In genomic region chr1:198156745-198157240, GRCh38 we compare ENCODE assay signal across 8 cellular contexts. TPM values are rescaled to one million over a fixed set of nuclear protein-coding genes. Genes with fewer than 3 reads are reported as not detected.
DNase-seq lines count a peak whose midpoint lies in the region; ATAC-seq, FAIRE-seq and TF ChIP-seq lines count a peak whose summit lies in the region.

Gene NEK7, plus strand, starts transcription at chr1:198156998. Its CDS starts 75,583 bp downstream, at chr1:198232581.

- ATAC-seq in HG03159 (IDR thresholded peaks at IDR 0.05; ENCODE audit: unreplicated experiment) (peak; percentile 34), activated B cell treated with CpG ODN at 0.5 μM for 24 hours (ENCODE audit: low read depth) (peak; percentile 33)

- POLR2A ChIA-PET in activated B cell treated with CpG ODN at 0.5 μM for 24 hours (lab: Charles Lee), result interaction anchor here (4.6 kb wide), 1 partner anchor 16 kb away, joined by 46 read pairs; no protein-coding TSS in a partner anchor

- H3K9ac ChIP-seq in keratinocyte (ENCODE audit: control insufficient read depth, extremely low read depth, insufficient read depth, low read length), result peak within 1 kb of the TSS; percentile 84

- peak within 1 kb of the TSS; percentile 97 for H3K4me3 ChIP-seq in AG10803 (ENCODE audit: low read length)
- H3K4me3 ChIP-seq in keratinocyte (ENCODE audit: control insufficient read depth in 2 of 3, extremely low read depth in 1 of 3, insufficient read depth in 2 of 3, low read depth in 1 of 3, low read length in 3 of 3), result peak within 1 kb of the TSS; percentile 87 to 90 (median 88)

- peaks cover 42% of the 10 kb centered on the region for H3K79me2 ChIP-seq in keratinocyte (ENCODE audit: control insufficient read depth, insufficient read depth, low read length)

- peaks cover 10% of the 10 kb centered on the region for H3K36me3 Mint-ChIP-seq in activated B cell treated with CpG ODN at 0.5 μM for 24 hours (ENCODE audit: low read depth)
- H3K36me3 Mint-ChIP-seq in chondrocyte (ENCODE audit: low read depth), result no peaks in the 10 kb centered on the region

- peak within 1 kb of the TSS; percentile 90 for H3K4me2 ChIP-seq in keratinocyte (ENCODE audit: control insufficient read depth, extremely low read depth, insufficient read depth, low read depth, low read length)

- FAIRE-seq in keratinocyte (lab: Jason Lieb, UNC), result no peak

- in situ Hi-C loops in GM18951 (cut with MboI; ENCODE audit: low sequenced_read_pairs, unreplicated experiment), result loop anchor here (25.0 kb wide), 1 partner anchor 531 kb away; no protein-coding TSS in a partner anchor

- H3K27ac ChIP-seq in keratinocyte (ENCODE audit: control insufficient read depth, insufficient read depth, low read length), result peak within 1 kb of the TSS; percentile 91

- peaks cover 10% of the 10 kb centered on the region for H3K4me1 ChIP-seq in keratinocyte (ENCODE audit: control insufficient read depth, extremely low read depth, insufficient read depth, low read length)

- H3K9me3 Mint-ChIP-seq in activated B cell treated with CpG ODN at 0.5 μM for 24 hours (no peaks in the 10 kb centered on the region), chondrocyte (ENCODE audit: low read depth) (no peaks in the 10 kb centered on the region)

- no peaks in the 10 kb centered on the region for H3K9me3 ChIP-seq in keratinocyte (ENCODE audit: control insufficient read depth, low read depth, low read length)

- dilution Hi-C loops in keratinocyte (cut with MboI; ENCODE audit: extremely low pct_ligation_motif_present, low sequenced_read_pairs), result no loop called here

- H3K27me3 Mint-ChIP-seq in activated B cell treated with CpG ODN at 0.5 μM for 24 hours (no peaks in the 10 kb centered on the region), chondrocyte (ENCODE audit: low read depth) (no peaks in the 10 kb centered on the region)

- H4K20me1 ChIP-seq in keratinocyte (ENCODE audit: control insufficient read depth, extremely low read depth, insufficient read depth, low read length), result no peaks in the 10 kb centered on the region

- intact Hi-C loops in activated B cell treated with CpG ODN at 0.5 μM for 24 hours (cut with micrococcal nuclease), result loop anchor here (1.0 to 10.0 kb wide), 13 partner anchors 18 to 1338 kb away; partner anchors contain the start of genes C1orf53 and DENND1B

- CTCF ChIA-PET in activated B cell treated with CpG ODN at 0.5 μM for 24 hours (lab: Charles Lee), result interaction anchor here (1.0 to 1.3 kb wide), 2 partner anchors 108 to 529 kb away, joined by 3 to 6 read pairs; no protein-coding TSS in a partner anchor

- peak within 1 kb of the TSS; percentile 98 for H3K27ac Mint-ChIP-seq in activated B cell treated with CpG ODN at 0.5 μM for 24 hours
- peak within 1 kb of the TSS; percentile 99 for H3K27ac Mint-ChIP-seq in chondrocyte (ENCODE audit: unreplicated experiment)

- H3K36me3 ChIP-seq in keratinocyte (ENCODE audit: control insufficient read depth in 2 of 2, extremely low read depth in 1 of 2, insufficient read depth in 2 of 2, low read length in 2 of 2), result no peaks in the 10 kb centered on the region

- H3K9me1 ChIP-seq in keratinocyte (ENCODE audit: control insufficient read depth, extremely low read depth, insufficient read depth, low read length), result no peaks in the 10 kb centered on the region

- H2AFZ ChIP-seq in keratinocyte (ENCODE audit: control insufficient read depth, low read length), result peak within 1 kb of the TSS; percentile 85

- H3K4me3 Mint-ChIP-seq in activated B cell treated with CpG ODN at 0.5 μM for 24 hours (peak within 1 kb of the TSS; percentile 98), chondrocyte (ENCODE audit: unreplicated experiment) (peak within 1 kb of the TSS; percentile 99)

- peak; percentile 86 for DNase-seq in AG10803 (ENCODE audit: low read depth)
- peak; percentile 91 for DNase-seq in NCI-H226
- DNase-seq in activated B cell treated with CpG ODN at 0.5 μM for 24 hours, result peak; percentile 77
- peak; percentile 93 for DNase-seq in chondrocyte (ENCODE audit: low spot score)
- DNase-seq in keratinocyte (ENCODE audit: low read depth, low spot score), result no peak
- peak; percentile 43 to 58 for DNase-seq in stimulated activated CD4-positive, alpha-beta T cell treated with anti-CD3 and anti-CD28 coated beads, Interleukin-12 subunit alpha, Interleukin-12 subunit beta, amount 100 ng/mL, for 24 hours (ENCODE audit: low read depth in 2 of 2)

- H3K27me3 ChIP-seq in keratinocyte (ENCODE audit: control insufficient read depth, extremely low read depth, insufficient read depth, low read length), result no peaks in the 10 kb centered on the region

- TF ChIP-seq POLR2A in GM18951 (IDR thresholded peaks at IDR 0.05; ENCODE audit: extremely low read depth, insufficient read depth, insufficient read length), result peak; percentile 74

- H3K4me1 Mint-ChIP-seq in activated B cell treated with CpG ODN at 0.5 μM for 24 hours, result peaks cover 44% of the 10 kb centered on the region
- peaks cover 76% of the 10 kb centered on the region for H3K4me1 Mint-ChIP-seq in chondrocyte (ENCODE audit: low read depth)

- TF ChIP-seq CTCF in AG10803 (conservative IDR thresholded peaks at IDR 0.05; ENCODE audit: low read length), result no peak; the same call in 1 of the 2 replicates
- TF ChIP-seq CTCF in activated B cell treated with CpG ODN at 0.5 μM for 24 hours (IDR thresholded peaks at IDR 0.05), result no peak
- no peak for TF ChIP-seq CTCF in chondrocyte (IDR thresholded peaks at IDR 0.05)
- TF ChIP-seq CTCF in keratinocyte (optimal IDR thresholded peaks at IDR 0.05 in 1 of 3, IDR thresholded peaks at IDR 0.05 in 1 of 3, conservative IDR thresholded peaks at IDR 0.05 in 1 of 3; ENCODE audit: extremely low read depth in 1 of 3, insufficient read depth in 2 of 3, low read length in 3 of 3), result peak in 1 of 3 experiments; percentile 16

RNA-seq across cellular contexts. Expression of gene NEK7, which starts in this region (rescaled TPM):
- 28.3 and 33.5 TPM in 2 replicates for total RNA-seq in activated B cell treated with CpG ODN at 0.5 μM for 24 hours
- total RNA-seq in chondrocyte, result 58.3 to 73.0 TPM (median 62.7 TPM) in 3 replicates
- polyA plus RNA-seq in keratinocyte, result 40.4 to 56.8 TPM (median 41.3 TPM) in 3 replicates
- 29.8 TPM for polyA plus RNA-seq in keratinocyte (2011; ENCODE audit: low read depth)
- polyA plus RNA-seq in keratinocyte (2011; cell fraction: cytosol; rRNA removed), result 30.0 and 75.8 TPM in 2 replicates
- polyA plus RNA-seq in keratinocyte (2011; cell fraction: nucleus; rRNA removed), result 40.0 and 47.9 TPM in 2 replicates
- 19.9 and 21.2 TPM in 2 replicates for polyA plus RNA-seq in keratinocyte (2012; ENCODE audit: low replicate concordance)
- 7.9 to 95.7 TPM (median 61.2 TPM) in 3 replicates for polyA minus RNA-seq in keratinocyte
- polyA minus RNA-seq in keratinocyte (2011; cell fraction: cytosol; rRNA and poly(A)+ RNA removed), result 45.1 TPM
- 22.3 and 61.3 TPM in 2 replicates for polyA minus RNA-seq in keratinocyte (2011; cell fraction: nucleus; rRNA and poly(A)+ RNA removed)
